ENCODE assay signal across 8 cellular contexts in genomic region chr14:34139160-34140121, GRCh38.
DNase-seq lines count a peak whose midpoint lies in the region; ATAC-seq and TF ChIP-seq lines count a peak whose summit lies in the region.
"Not testable (repeated sequence)": the region's sequence is repeated elsewhere in the genome, so short reads cannot be mapped to it uniquely, and the experiment has no call there.

No MANE protein-coding gene starts in this region.

- not testable (repeated sequence) for H3K4me1 ChIP-seq in breast epithelium, right lobe of liver

- DNase-seq in COR-L47 (lab: John Stamatoyannopoulos, UW): peak; percentile 89
- DNase-seq in NCI-H2196 treated with DMSO at 0.1 percent for 48 hours (lab: John Stamatoyannopoulos, UW; ENCODE audit: unreplicated experiment): peak; percentile 13
- peak; percentile 83 to 86 for DNase-seq in SHP77 (lab: John Stamatoyannopoulos, UW)
- DNase-seq in breast epithelium (ENCODE audit: low spot score in 2 of 2): peak; percentile 69 to 78
- DNase-seq in foreskin melanocyte: peak; percentile 64
- peak; percentile 59 to 69 (median 65) for DNase-seq in right lobe of liver
- DNase-seq in retinal pigment epithelial cell (ENCODE audit: low read depth): peak; percentile 19

- H3K27me3 ChIP-seq in breast epithelium, right lobe of liver: not testable (repeated sequence)

- H3K9me3 ChIP-seq in breast epithelium: peaks cover 12 to 15% of the 10 kb centered on the region in 2 donors
- H3K9me3 ChIP-seq in right lobe of liver: not testable (repeated sequence)

- intact Hi-C loops in breast epithelium (cut with DNase I; ENCODE audit: low total_unique reads); right lobe of liver (cut with DNase I): not testable (repeated sequence)

- TF ChIP-seq CTCF in breast epithelium (IDR thresholded peaks at IDR 0.05); right lobe of liver (IDR thresholded peaks at IDR 0.05); retinal pigment epithelial cell (conservative IDR thresholded peaks at IDR 0.05; ENCODE audit: low read depth, low read length): not testable (repeated sequence)

- H3K4me3 ChIP-seq in breast epithelium: peak overlapping the region in 1 of 3 donors; percentile 31
- H3K4me3 ChIP-seq in right lobe of liver; retinal pigment epithelial cell (ENCODE audit: low read length): not testable (repeated sequence)

- ATAC-seq in right lobe of liver: peak; percentile 44 to 66 (median 62)

- WGBS in right lobe of liver (ENCODE audit: insufficient coverage, low coverage, low lambda C conversion rate, missing lambda C conversion rate): no CpG with 5 or more reads among the region's 13 CpGs

- H3K27ac ChIP-seq in breast epithelium: peak overlapping the region; percentile 33 to 63
- H3K27ac ChIP-seq in right lobe of liver: not testable (repeated sequence)

- TF ChIP-seq EP300 in Ishikawa (IDR thresholded peaks at IDR 0.05; ENCODE audit: borderline replicate concordance): not testable (repeated sequence)

- not testable (repeated sequence) for TF ChIP-seq RAD21 in Ishikawa (IDR thresholded peaks at IDR 0.05; ENCODE audit: low read depth)

- not testable (repeated sequence) for TF ChIP-seq POLR2A in breast epithelium (IDR thresholded peaks at IDR 0.05); right lobe of liver (IDR thresholded peaks at IDR 0.05)

- not testable (repeated sequence) for H3K36me3 ChIP-seq in breast epithelium, right lobe of liver

TF ChIP-seq in Ishikawa, 13 proteins besides CTCF, POLR2A, EP300 and RAD21:
- TF ChIP-seq MAX (IDR thresholded peaks at IDR 0.05) (peak; percentile 30; the same call in 1 of the 2 replicates), TEAD4 (IDR thresholded peaks at IDR 0.05) (peak; percentile 55), CEBPB (IDR thresholded peaks at IDR 0.05) (0 out of 2 replicates have a peak, but pooled peaks have one; percentile 21)

Comparison
In these comparisons a context has a peak if more than half of its experiments do, and no peak if none do; other contexts are left out.
1. DNase-seq: peak in every context shown above with its lines; median percentile 89 in COR-L47; 84 in SHP77; 74 in breast epithelium; 65 in right lobe of liver; 64 in foreskin melanocyte; 19 in retinal pigment epithelial cell; 13 in NCI-H2196 treated with DMSO at 0.1 percent for 48 hours.